ENCODE assay signal across 20 cellular contexts in the genomic region with DNA sequence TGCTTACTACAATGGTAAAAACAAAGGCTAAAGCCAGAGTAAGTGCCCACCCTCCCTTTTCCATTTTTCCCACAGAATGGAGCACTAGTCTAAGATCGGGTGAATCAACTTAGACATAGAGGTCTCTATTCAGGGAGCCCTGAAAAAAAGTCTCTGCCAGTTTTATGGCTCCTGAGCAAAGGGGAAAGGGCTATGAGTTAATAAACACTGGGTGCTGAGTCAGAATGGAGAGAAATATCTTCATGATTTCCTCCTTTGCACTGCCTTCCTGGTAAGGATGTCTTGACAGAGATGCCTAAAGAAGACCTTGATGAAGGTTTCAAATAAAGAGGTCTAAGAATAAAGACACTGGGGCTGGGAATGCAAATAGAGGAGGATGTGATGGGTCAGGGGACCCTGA.
"Had no signal": no experiment of that assay in that cellular context is flagged by ENCODE, and none has a peak within 500 bp of the region (broad histone marks: within the 10 kb centered on the region; RNA-seq: fewer than 3 reads in every experiment).

No MANE protein-coding gene starts in this region.

- H3K36me3 ChIP-seq: heart left ventricle, left lung, right atrium auricular region, tibial artery, vagina had no signal

- H3K9me3 ChIP-seq: mucosa of descending colon, right atrium auricular region, tibial artery, vagina had no signal

- H3K27me3 ChIP-seq: heart left ventricle, left lung, right atrium auricular region, tibial artery, vagina had no signal

- ATAC-seq: activated naive CD8-positive, alpha-beta T cell treated with anti-CD3 and anti-CD28 coated beads, Interleukin-2, amount 50 U/mL, for 24 hours; activated T-helper 17 cell treated with anti-CD3 and anti-CD28 coated beads, Interleukin-2, amount 50 U/mL, for 72 hours; heart left ventricle; left lung; mucosa of descending colon; naive thymus-derived CD8-positive, alpha-beta T cell had no signal

- H3K27ac ChIP-seq: heart left ventricle, left lung, right atrium auricular region, tibial artery, vagina had no signal

- H3K4me3 ChIP-seq: heart left ventricle, left lung, mucosa of descending colon, right atrium auricular region, tibial artery, vagina had no signal

- H3K4me1 ChIP-seq: heart left ventricle, left lung, right atrium auricular region, tibial artery, vagina had no signal

- DNase-seq: activated CD4-positive, alpha-beta T cell treated with anti-CD3 and anti-CD28 coated beads, Interleukin-2, amount 10 ng/mL, durations not matched to agents 7 days and 5 days; activated naive CD4-positive, alpha-beta T cell treated with Interleukin-2 at 50 U/mL for 16 hours; activated naive CD8-positive, alpha-beta T cell treated with anti-CD3 and anti-CD28 coated beads, Interleukin-2, amount 50 U/mL, for 24 hours; aorta; cerebellar nuclear complex; effector memory CD4-positive, alpha-beta T cell; foreskin melanocyte; heart left ventricle; left lung; mammary epithelial cell; mucosa of descending colon; naive thymus-derived CD8-positive, alpha-beta T cell; posterior cingulate gyrus; stimulated activated CD4-positive, alpha-beta T cell treated with anti-CD3 and anti-CD28 coated beads, Interleukin-15, amount 100 ng/mL, for 24 hours; stimulated activated CD4-positive, alpha-beta T cell treated with anti-CD3 and anti-CD28 coated beads, Interleukin-4, amount 100 ng/mL, for 24 hours; stimulated activated naive CD4-positive, alpha-beta T cell; tibial artery had no signal
